ENCODE assay signal across 2 cellular contexts in genomic region chrX:153766871-153767673, GRCh38.
A peak's percentile ranks its signal among the peaks of the same experiment; 100 is the strongest.
TF ChIP-seq lines count a peak whose summit lies in the region.

No MANE protein-coding gene starts in this region.

TF ChIP-seq in HEK293, 187 proteins besides CTCF, POLR2A, EP300 and RAD21:
- TF ChIP-seq GLI4 (tag by site-specific recombination; IDR thresholded peaks at IDR 0.05) (no peak), BCL6B (tag by site-specific recombination; IDR thresholded peaks at IDR 0.05) (no peak), GFI1B (tag by site-specific recombination; IDR thresholded peaks at IDR 0.05) (no peak), ZBTB48 (tag by site-specific recombination; IDR thresholded peaks at IDR 0.05) (no peak), EGR2 (tag by site-specific recombination; IDR thresholded peaks at IDR 0.05; ENCODE audit: low read depth) (peak; percentile 13; the same call in 1 of the 2 replicates), HIC1 (tag by site-specific recombination; IDR thresholded peaks at IDR 0.05) (peak; percentile 10; the same call in 1 of the 2 replicates), ZNF146 (tag by site-specific recombination; IDR thresholded peaks at IDR 0.05) (no peak), ZNF174 (tag by site-specific recombination; IDR thresholded peaks at IDR 0.05) (no peak), ZFHX2 (tag by site-specific recombination; conservative IDR thresholded peaks at IDR 0.05) (peak; percentile 31; the same call in 1 of the 2 replicates)
- TF ChIP-seq, protein P1, sequence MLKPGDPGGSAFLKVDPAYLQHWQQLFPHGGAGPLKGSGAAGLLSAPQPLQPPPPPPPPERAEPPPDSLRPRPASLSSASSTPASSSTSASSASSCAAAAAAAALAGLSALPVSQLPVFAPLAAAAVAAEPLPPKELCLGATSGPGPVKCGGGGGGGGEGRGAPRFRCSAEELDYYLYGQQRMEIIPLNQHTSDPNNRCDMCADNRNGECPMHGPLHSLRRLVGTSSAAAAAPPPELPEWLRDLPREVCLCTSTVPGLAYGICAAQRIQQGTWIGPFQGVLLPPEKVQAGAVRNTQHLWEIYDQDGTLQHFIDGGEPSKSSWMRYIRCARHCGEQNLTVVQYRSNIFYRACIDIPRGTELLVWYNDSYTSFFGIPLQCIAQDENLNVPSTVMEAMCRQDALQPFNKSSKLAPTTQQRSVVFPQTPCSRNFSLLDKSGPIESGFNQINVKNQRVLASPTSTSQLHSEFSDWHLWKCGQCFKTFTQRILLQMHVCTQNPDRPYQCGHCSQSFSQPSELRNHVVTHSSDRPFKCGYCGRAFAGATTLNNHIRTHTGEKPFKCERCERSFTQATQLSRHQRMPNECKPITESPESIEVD (tag by site-specific recombination; IDR thresholded peaks at IDR 0.05), result no peak

TF ChIP-seq in H1, 55 proteins besides CTCF, POLR2A, EP300 and RAD21:
- no peak for TF ChIP-seq PHF8 (conservative IDR thresholded peaks at IDR 0.05; ENCODE audit: low read depth, low read length)
- TF ChIP-seq BCL11A (IDR thresholded peaks at IDR 0.05; ENCODE audit: low read depth in 2 of 2, low read length in 2 of 2), result no peak
- TF ChIP-seq FOSL1 (IDR thresholded peaks at IDR 0.05; ENCODE audit: insufficient read depth, low read depth, low read length), result no peak
- no peak for TF ChIP-seq MAX (IDR thresholded peaks at IDR 0.05)
